Comparison of ENCODE assay signal across 8 cellular contexts in genomic region chr20:407097-407952, GRCh38. TPM values are rescaled to one million over a fixed set of nuclear protein-coding genes. Genes with fewer than 3 reads are reported as not detected.
DNase-seq lines count a peak whose midpoint lies in the region; ATAC-seq lines count a peak whose summit lies in the region.

No MANE protein-coding gene starts in this region.

- no peaks in the 10 kb centered on the region for H3K27me3 ChIP-seq in skeletal muscle tissue (ENCODE audit: control insufficient read depth in 3 of 3, insufficient read depth in 3 of 3, low read length in 3 of 3)

- peaks cover 2 to 11% (median 10%) of the 10 kb centered on the region in 3 donors for H3K36me3 ChIP-seq in skeletal muscle tissue (ENCODE audit: control insufficient read depth in 3 of 3, insufficient read depth in 3 of 3, low read length in 3 of 3)

- H3K4me3 ChIP-seq in iPS-18c (ENCODE audit: insufficient read depth, low read depth, low read length) (peak overlapping the region; percentile 68), skeletal muscle tissue (ENCODE audit: low read length in 3 of 3) (peak overlapping the region; percentile 80 to 83 (median 80))

- DNase-seq in SIG-M5 treated with dmso at 0.1 percent for 504 hours (lab: John Stamatoyannopoulos, UW; ENCODE audit: unreplicated experiment): peak; percentile 79
- no peak for DNase-seq in SIG-M5 (lab: John Stamatoyannopoulos, UW)
- DNase-seq in NCI-H1105 treated with DMSO at 0.1 percent for 48 hours (lab: John Stamatoyannopoulos, UW): peak; percentile 74
- peak; percentile 10 to 81 (median 55) for DNase-seq in T-helper 2 cell
- peak; percentile 86 to 89 for DNase-seq in T47D (ENCODE audit: low read depth in 1 of 2, low spot score in 1 of 2)

- H3K4me1 ChIP-seq in skeletal muscle tissue (ENCODE audit: control insufficient read depth in 3 of 3, insufficient read depth in 3 of 3, low read length in 3 of 3): peaks cover 26 to 33% (median 29%) of the 10 kb centered on the region in 3 donors

- peak; percentile 67 for ATAC-seq in HG02763 (IDR thresholded peaks at IDR 0.05; ENCODE audit: unreplicated experiment)

- in situ Hi-C loops in T47D (cut with HindIII; ENCODE audit: low pct_unique_long_range_greater_than_20kb, low sequenced_read_pairs): no loop called here

- peak overlapping the region; percentile 68 to 77 (median 69) for H3K9ac ChIP-seq in skeletal muscle tissue (ENCODE audit: low read depth in 1 of 3, low read length in 3 of 3)

- H3K9me3 ChIP-seq in iPS-18c (ENCODE audit: control insufficient read depth, insufficient read depth, low read length) (peaks cover 4% of the 10 kb centered on the region), skeletal muscle tissue (ENCODE audit: control insufficient read depth in 3 of 3, low read length in 3 of 3) (peaks cover 0 to 2% (median 0%) of the 10 kb centered on the region in 3 donors)

- peak overlapping the region; percentile 42 for H3K27ac ChIP-seq in skeletal muscle tissue (ENCODE audit: low read depth, low read length)

RNA-seq across cellular contexts. Expression of gene RBCK1, which starts 0.8 kb away (rescaled TPM):
- 29.2 TPM for total RNA-seq in skeletal muscle tissue

RNA-seq across cellular contexts. Expression of gene TRIB3, which starts 26.8 kb away (rescaled TPM):
- 7.3 TPM for total RNA-seq in skeletal muscle tissue

RNA-seq across cellular contexts. Expression of gene TBC1D20, which starts 55.0 kb away (rescaled TPM):
- total RNA-seq in skeletal muscle tissue: 14.1 TPM
